ENCODE assay signal across 1 cellular context in genomic region chrX:7283741-7284140, GRCh38.
TF ChIP-seq lines count a peak whose summit lies in the region.

No MANE protein-coding gene starts in this region.

TF ChIP-seq in H1, 55 proteins besides CTCF, POLR2A, EP300 and RAD21 (continued from another document):
- no peak for TF ChIP-seq USF2 (IDR thresholded peaks at IDR 0.05; ENCODE audit: low read length)
